27 cellular contexts compared by ENCODE assay signal in the genomic region with DNA sequence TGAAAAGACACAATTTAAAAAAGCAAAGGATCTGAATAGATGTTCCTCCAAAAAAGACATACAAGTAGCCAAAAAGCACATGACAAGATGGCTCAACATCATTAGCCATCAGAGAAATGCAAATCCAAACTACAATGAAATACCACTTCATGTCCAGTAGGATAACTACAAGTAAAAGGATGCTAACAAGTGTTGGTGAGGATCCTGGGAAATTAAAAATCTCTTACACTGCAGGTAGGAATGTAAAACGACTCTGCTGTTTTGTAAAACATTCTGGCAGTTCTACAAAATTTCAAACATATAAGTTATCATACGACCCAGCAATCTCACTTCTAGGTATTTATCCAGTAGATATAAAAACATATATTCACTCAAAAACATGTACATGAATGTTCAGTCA.
"Had no signal": no experiment of that assay in that cellular context is flagged by ENCODE, and none has a peak within 500 bp of the region (broad histone marks: within the 10 kb centered on the region; RNA-seq: fewer than 3 reads in every experiment).

No MANE protein-coding gene starts in this region.

- H3K4me3 Mint-ChIP-seq: nephron; neural progenitor cell; stimulated activated effector memory CD8-positive, alpha-beta T cell treated with anti-CD3 and anti-CD28 coated beads, Interleukin-12 subunit alpha, Interleukin-12 subunit beta, amount 100 ng/mL, for 72 hours; stimulated activated naive B cell treated with anti-CD40 and anti-IgM and Interleukin-4, amounts not matched to agents 10 μg/mL and 1 μg/mL and 100 μg/mL, for 72 hours; stimulated activated naive CD8-positive, alpha-beta T cell treated with anti-CD3 and anti-CD28 coated beads, Interleukin-15, Interleukin-2, amounts not matched to agents 100 ng/mL and 50 ng/mL, for 24 hours had no signal

- H3K4me3 ChIP-seq: neural progenitor cell, ovary, psoas muscle, right lobe of liver, sigmoid colon, stomach, thoracic aorta, thyroid gland, tibial nerve, upper lobe of left lung, vagina had no signal

- H3K9me3 ChIP-seq: ovary, psoas muscle, right lobe of liver, sigmoid colon, stomach, thoracic aorta, thyroid gland, upper lobe of left lung, vagina had no signal

- DNase-seq: occipital lobe; ovary; posterior cingulate gyrus; psoas muscle; right lobe of liver; sigmoid colon; small intestine; stimulated activated CD4-positive, alpha-beta T cell treated with anti-CD3 and anti-CD28 coated beads, Interleukin-15, amount 100 ng/mL, for 24 hours; stimulated activated CD4-positive, alpha-beta T cell treated with anti-CD3 and anti-CD28 coated beads, Interleukin-2, amount 100 ng/mL, for 24 hours; stimulated activated CD4-positive, alpha-beta T cell treated with anti-CD3 and anti-CD28 coated beads, Interleukin-2, amount 100 ng/mL, for 48 hours; stimulated activated CD4-positive, alpha-beta T cell treated with anti-CD3 and anti-CD28 coated beads, Interleukin-4, amount 100 ng/mL, for 24 hours; stimulated activated naive B cell treated with anti-CD40 and anti-IgM and Interleukin-4, amounts not matched to agents 10 μg/mL and 1 μg/mL and 100 μg/mL, for 72 hours; stimulated activated naive CD4-positive, alpha-beta T cell treated with Interleukin-2 at 50 U/mL for 16 hours; stomach; thyroid gland; trophoblast cell; upper lobe of left lung had no signal

- FAIRE-seq: small intestine, urothelium cell line had no signal

- H3K9ac ChIP-seq: neural progenitor cell, parathyroid adenoma had no signal

- H3K27ac Mint-ChIP-seq: nephron; neural progenitor cell; progenitor cell of endocrine pancreas; stimulated activated effector memory CD8-positive, alpha-beta T cell treated with anti-CD3 and anti-CD28 coated beads, Interleukin-12 subunit alpha, Interleukin-12 subunit beta, amount 100 ng/mL, for 72 hours; stimulated activated naive B cell treated with anti-CD40 and anti-IgM and Interleukin-4, amounts not matched to agents 10 μg/mL and 1 μg/mL and 100 μg/mL, for 72 hours; stimulated activated naive CD8-positive, alpha-beta T cell treated with anti-CD3 and anti-CD28 coated beads, Interleukin-15, Interleukin-2, amounts not matched to agents 100 ng/mL and 50 ng/mL, for 24 hours had no signal

- H3K36me3 Mint-ChIP-seq: stimulated activated effector memory CD8-positive, alpha-beta T cell treated with anti-CD3 and anti-CD28 coated beads, Interleukin-12 subunit alpha, Interleukin-12 subunit beta, amount 100 ng/mL, for 72 hours had no signal

- H3K27ac ChIP-seq: neural progenitor cell, ovary, parathyroid adenoma, psoas muscle, right lobe of liver, sigmoid colon, stomach, thoracic aorta, thyroid gland, tibial nerve, upper lobe of left lung, vagina had no signal

- ATAC-seq: right lobe of liver; stimulated activated effector memory CD8-positive, alpha-beta T cell treated with anti-CD3 and anti-CD28 coated beads, Interleukin-12 subunit alpha, Interleukin-12 subunit beta, amount 100 ng/mL, for 72 hours; stimulated activated naive B cell treated with anti-CD40 and anti-IgM and Interleukin-4, amounts not matched to agents 10 μg/mL and 1 μg/mL and 100 μg/mL, for 72 hours had no signal

- H2AFZ ChIP-seq: neural progenitor cell, parathyroid adenoma had no signal

- H3K4me1 ChIP-seq: parathyroid adenoma, right lobe of liver had no signal

- H3K27me3 ChIP-seq: neural progenitor cell, ovary, right lobe of liver, sigmoid colon, stomach, thyroid gland, tibial nerve, upper lobe of left lung, vagina had no signal

- H3K27me3 Mint-ChIP-seq: progenitor cell of endocrine pancreas; stimulated activated naive B cell treated with anti-CD40 and anti-IgM and Interleukin-4, amounts not matched to agents 10 μg/mL and 1 μg/mL and 100 μg/mL, for 72 hours; stimulated activated naive CD8-positive, alpha-beta T cell treated with anti-CD3 and anti-CD28 coated beads, Interleukin-15, Interleukin-2, amounts not matched to agents 100 ng/mL and 50 ng/mL, for 24 hours had no signal

- H3K4me2 ChIP-seq: neural progenitor cell had no signal

- H3K36me3 ChIP-seq: neural progenitor cell, ovary, right lobe of liver, sigmoid colon, thoracic aorta, thyroid gland, upper lobe of left lung, vagina had no signal

- H3K9me3 Mint-ChIP-seq: nephron; stimulated activated effector memory CD8-positive, alpha-beta T cell treated with anti-CD3 and anti-CD28 coated beads, Interleukin-12 subunit alpha, Interleukin-12 subunit beta, amount 100 ng/mL, for 72 hours; stimulated activated naive CD8-positive, alpha-beta T cell treated with anti-CD3 and anti-CD28 coated beads, Interleukin-15, Interleukin-2, amounts not matched to agents 100 ng/mL and 50 ng/mL, for 24 hours had no signal
